ENCODE assay signal across 8 cellular contexts in genomic region chr2:55518846-55519167, GRCh38. TPM values are rescaled to one million over a fixed set of nuclear protein-coding genes. Genes with fewer than 3 reads are reported as not detected.
DNase-seq lines count a peak whose midpoint lies in the region; ATAC-seq and TF ChIP-seq lines count a peak whose summit lies in the region.

No MANE protein-coding gene starts in this region.

- intact Hi-C loops in naive thymus-derived CD4-positive, alpha-beta T cell (cut with micrococcal nuclease), result loop anchor here (1.0 to 5.0 kb wide), 13 partner anchors 11 to 1732 kb away; partner anchors contain the start of genes CCDC88A (in 2 of the 2), CLHC1 (in 2 of the 2), EML6 (in 2 of the 2) and PNPT1 (in 2 of the 2)

- peaks cover 0 to 5% of the 10 kb centered on the region in 2 donors for H3K4me1 ChIP-seq in naive thymus-derived CD4-positive, alpha-beta T cell (ENCODE audit: control insufficient read depth in 2 of 2, insufficient read depth in 2 of 2, low read length in 2 of 2)

- peak overlapping the region; percentile 80 for H3K4me3 ChIP-seq in epithelial cell of proximal tubule (ENCODE audit: low read depth, low read length)
- peak overlapping the region; percentile 80 for H3K4me3 ChIP-seq in naive thymus-derived CD4-positive, alpha-beta T cell (ENCODE audit: low read length)

- H3K27ac ChIP-seq in naive thymus-derived CD4-positive, alpha-beta T cell (ENCODE audit: low read depth, low read length), result peak overlapping the region; percentile 90

- no peaks in the 10 kb centered on the region for H3K27me3 Mint-ChIP-seq in stimulated activated naive CD8-positive, alpha-beta T cell treated with anti-CD3 and anti-CD28 coated beads, Interleukin-15, Interleukin-2, amounts not matched to agents 100 ng/mL and 50 ng/mL, for 24 hours
- H3K27me3 Mint-ChIP-seq in naive thymus-derived CD4-positive, alpha-beta T cell, result peaks cover 0 to 5% (median 0%) of the 10 kb centered on the region in 5 donors

- POLR2A ChIA-PET in naive thymus-derived CD4-positive, alpha-beta T cell (lab: Charles Lee), result interaction anchor here (0.7 to 3.5 kb wide), 19 partner anchors 10 to 297 kb away, joined by 3 to 95 read pairs (median 5); partner anchors contain the start of genes CCDC88A and PPP4R3B

- no peaks in the 10 kb centered on the region for H3K9me3 Mint-ChIP-seq in stimulated activated naive CD8-positive, alpha-beta T cell treated with anti-CD3 and anti-CD28 coated beads, Interleukin-15, Interleukin-2, amounts not matched to agents 100 ng/mL and 50 ng/mL, for 24 hours
- peaks cover 0 to 4% (median 0%) of the 10 kb centered on the region in 11 donors for H3K9me3 Mint-ChIP-seq in naive thymus-derived CD4-positive, alpha-beta T cell

- H3K4me3 Mint-ChIP-seq in stimulated activated naive CD8-positive, alpha-beta T cell treated with anti-CD3 and anti-CD28 coated beads, Interleukin-15, Interleukin-2, amounts not matched to agents 100 ng/mL and 50 ng/mL, for 24 hours, result peak overlapping the region; percentile 98
- H3K4me3 Mint-ChIP-seq in naive thymus-derived CD4-positive, alpha-beta T cell, result peak overlapping the region; percentile 89 to 99 (median 98)

- H3K4me1 Mint-ChIP-seq in stimulated activated naive CD8-positive, alpha-beta T cell treated with anti-CD3 and anti-CD28 coated beads, Interleukin-15, Interleukin-2, amounts not matched to agents 100 ng/mL and 50 ng/mL, for 24 hours (ENCODE audit: low read depth), result peaks cover 12% of the 10 kb centered on the region
- H3K4me1 Mint-ChIP-seq in naive thymus-derived CD4-positive, alpha-beta T cell, result peaks cover 5 to 28% (median 16%) of the 10 kb centered on the region in 7 donors

- no peak for TF ChIP-seq CTCF in epithelial cell of proximal tubule (conservative IDR thresholded peaks at IDR 0.05; ENCODE audit: low read depth, low read length)

- ATAC-seq in stimulated activated naive CD8-positive, alpha-beta T cell treated with anti-CD3 and anti-CD28 coated beads, Interleukin-15, Interleukin-2, amounts not matched to agents 100 U/mL and 50 U/mL, for 24 hours, result no peak
- ATAC-seq in HG02981 (IDR thresholded peaks at IDR 0.05; ENCODE audit: unreplicated experiment), result peak; percentile 8
- peak; percentile 3 for ATAC-seq in naive thymus-derived CD4-positive, alpha-beta T cell

- H3K27me3 ChIP-seq in naive thymus-derived CD4-positive, alpha-beta T cell (ENCODE audit: control insufficient read depth in 2 of 2, insufficient read depth in 2 of 2, low read length in 2 of 2), result no peaks in the 10 kb centered on the region

- peak overlapping the region; percentile 98 for H3K27ac Mint-ChIP-seq in stimulated activated naive CD8-positive, alpha-beta T cell treated with anti-CD3 and anti-CD28 coated beads, Interleukin-15, Interleukin-2, amounts not matched to agents 100 ng/mL and 50 ng/mL, for 24 hours
- H3K27ac Mint-ChIP-seq in naive thymus-derived CD4-positive, alpha-beta T cell, result peak overlapping the region; percentile 96 to 100 (median 100)

- CTCF ChIA-PET in naive thymus-derived CD4-positive, alpha-beta T cell (lab: Charles Lee), result interaction anchor here (0.6 to 1.2 kb wide), 3 partner anchors 11 to 1412 kb away, joined by 3 read pairs; no protein-coding TSS in a partner anchor

- H3K36me3 Mint-ChIP-seq in stimulated activated naive CD8-positive, alpha-beta T cell treated with anti-CD3 and anti-CD28 coated beads, Interleukin-15, Interleukin-2, amounts not matched to agents 100 ng/mL and 50 ng/mL, for 24 hours (ENCODE audit: low read depth), result peaks cover 6% of the 10 kb centered on the region
- peaks cover 0 to 6% (median 2%) of the 10 kb centered on the region in 5 donors for H3K36me3 Mint-ChIP-seq in naive thymus-derived CD4-positive, alpha-beta T cell

- H3K9me3 ChIP-seq in naive thymus-derived CD4-positive, alpha-beta T cell (ENCODE audit: control insufficient read depth in 2 of 3, low read length in 3 of 3), result no peaks in the 10 kb centered on the region

- DNase-seq in stimulated activated naive CD8-positive, alpha-beta T cell treated with anti-CD3 and anti-CD28 coated beads, Interleukin-15, Interleukin-2, amounts not matched to agents 100 U/mL and 50 U/mL, for 24 hours, result no peak
- DNase-seq in SK-MEL-5 (ENCODE audit: low read depth, low spot score) (peak; percentile 45), epithelial cell of proximal tubule (ENCODE audit: low read depth) (no peak), ureter (ENCODE audit: low spot score) (no peak)
- peak in 1 of 9 donors; percentile 18 for DNase-seq in naive thymus-derived CD4-positive, alpha-beta T cell
- DNase-seq in stimulated activated CD4-positive, alpha-beta T cell treated with anti-CD3 and anti-CD28 coated beads, Interleukin-2, amount 100 ng/mL, for 24 hours, result no peak

- in situ Hi-C loops in SK-MEL-5 (cut with HindIII; ENCODE audit: low pct_unique_long_range_greater_than_20kb, low sequenced_read_pairs), result no loop called here

- H3K36me3 ChIP-seq in naive thymus-derived CD4-positive, alpha-beta T cell (ENCODE audit: control insufficient read depth in 2 of 3, insufficient read depth in 3 of 3, low read length in 3 of 3), result peaks cover 0 to 11% (median 3%) of the 10 kb centered on the region in 3 experiments

RNA-seq across cellular contexts. Expression of gene CFAP36, which starts 0.7 kb away (rescaled TPM):
- 20.4 and 25.9 TPM in 2 replicates for total RNA-seq in SK-MEL-5 (2014; rRNA removed; shearing (Covaris generic))
- polyA plus RNA-seq in SK-MEL-5 (2015; cell fraction: cytosol; rRNA removed), result 6.9 and 10.7 TPM in 2 replicates
- 12.4 and 15.3 TPM in 2 replicates for polyA plus RNA-seq in SK-MEL-5 (2015; cell fraction: nucleus; rRNA removed)
- total RNA-seq in epithelial cell of proximal tubule (10.3 and 19.0 TPM in 2 replicates), ureter (37.9 TPM)
- 10 to 100 TPM; 30.1 to 54.1 (median 34.6) TPM for total RNA-seq in naive thymus-derived CD4-positive, alpha-beta T cell
- 10 to 100 TPM; 30.5 to 33.9 TPM for polyA plus RNA-seq in naive thymus-derived CD4-positive, alpha-beta T cell
